ENCODE assay signal across 10 cellular contexts in the genomic region with DNA sequence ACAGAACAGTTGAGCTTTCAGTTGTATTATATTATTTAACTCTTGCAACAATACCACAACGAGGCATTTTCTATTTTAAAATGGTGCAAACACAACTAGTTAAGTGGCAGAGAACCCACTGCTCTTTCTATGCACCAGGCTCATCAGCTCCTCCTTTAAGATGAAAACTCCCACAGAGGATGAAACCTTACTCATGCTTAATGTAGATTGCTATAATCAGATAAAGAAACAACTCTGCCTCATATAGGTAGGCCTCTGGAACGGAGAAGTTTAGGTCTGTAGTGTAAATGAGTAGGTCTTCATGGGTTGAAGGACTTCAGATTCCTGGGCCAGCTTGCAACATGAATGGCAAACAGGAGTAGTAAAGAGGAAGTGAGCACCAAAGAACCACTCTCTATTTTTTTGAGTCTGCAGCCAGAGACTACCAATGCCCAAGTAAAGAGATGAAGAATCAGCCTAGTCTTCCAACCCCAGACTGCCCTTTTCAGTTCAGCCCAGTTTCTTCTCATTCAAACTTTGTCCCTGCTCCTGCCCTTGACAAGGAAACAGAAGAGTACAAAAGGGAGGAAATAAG. TPM values are rescaled to one million over a fixed set of nuclear protein-coding genes. Genes with fewer than 3 reads are reported as not detected.
DNase-seq lines count a peak whose midpoint lies in the region; ATAC-seq, FAIRE-seq and TF ChIP-seq lines count a peak whose summit lies in the region.
"Had no signal": no experiment of that assay in that cellular context is flagged by ENCODE, and none has a peak within 500 bp of the region (broad histone marks: within the 10 kb centered on the region; RNA-seq: fewer than 3 reads in every experiment).

No MANE protein-coding gene starts in this region.

- 91 to 97% methylated on average over 2 of the region's 2 CpGs for WGBS in tibial nerve, 2 donors

- H3K4me1 ChIP-seq in tibial nerve, result no peaks in the 10 kb centered on the region

- H3K9me3 ChIP-seq in tibial nerve, result peaks cover 0 to 3% (median 0%) of the 10 kb centered on the region in 4 donors

- FAIRE-seq in RCC 7860 (lab: Jason Lieb, UNC), result no peak

- no peak overlapping the region for H3K27ac ChIP-seq in tibial nerve
- H3K27ac ChIP-seq: BLaER1 treated with 17β-estradiol and CSF1 and Interleukin-3, amounts not matched to agents 10 nM and 100 nM had no signal

- ATAC-seq in GM19043 (IDR thresholded peaks at IDR 0.05; ENCODE audit: low read depth, unreplicated experiment) (peak; percentile 76), HG03025 (IDR thresholded peaks at IDR 0.05; ENCODE audit: low FRiP score, unreplicated experiment) (peak; percentile 94)

- peaks cover 0 to 44% (median 0%) of the 10 kb centered on the region in 3 donors for H3K36me3 ChIP-seq in tibial nerve

- no peaks in the 10 kb centered on the region for H3K27me3 ChIP-seq in tibial nerve
- H3K27me3 ChIP-seq: BLaER1 treated with 17β-estradiol and CSF1 and Interleukin-3, amounts not matched to agents 10 nM and 100 nM had no signal

- H3K4me3 ChIP-seq in tibial nerve, result no peak overlapping the region
- H3K4me3 ChIP-seq: BLaER1 treated with 17β-estradiol and CSF1 and Interleukin-3, amounts not matched to agents 10 nM and 100 nM had no signal

- DNase-seq in Ammon's horn (ENCODE audit: low spot score), result peak; percentile 36
- DNase-seq in SKM-1 (lab: John Stamatoyannopoulos, UW; ENCODE audit: unreplicated experiment), result peak; percentile 13
- no peak for DNase-seq in NCI-H1092 (lab: John Stamatoyannopoulos, UW)
- DNase-seq in NCI-H2196 treated with DMSO at 0.1 percent for 48 hours (lab: John Stamatoyannopoulos, UW; ENCODE audit: unreplicated experiment), result no peak
- DNase-seq in tibial nerve (ENCODE audit: low spot score in 2 of 2), result no peak
- DNase-seq in RCC 7860 (ENCODE audit: low spot score), result no peak
- DNase-seq: nucleus accumbens had no signal

- TF ChIP-seq CTCF in tibial nerve (IDR thresholded peaks at IDR 0.05), result no peak

- no peak for TF ChIP-seq POLR2A in tibial nerve (IDR thresholded peaks at IDR 0.05)

- TF ChIP-seq EP300 in tibial nerve (IDR thresholded peaks at IDR 0.05), result no peak

RNA-seq across cellular contexts. Expression of gene HACD4, which starts 33.9 kb away (rescaled TPM):
- 1 to 10 TPM; 3.3 to 4.4 (median 3.9) TPM for total RNA-seq in tibial nerve

Comparison
In these comparisons a context has a peak if more than half of its experiments do, and no peak if none do; other contexts are left out.
1. DNase-seq: peak in Ammon's horn (single experiment) and SKM-1 (single experiment); none in NCI-H1092 (single experiment), NCI-H2196 treated with DMSO at 0.1 percent for 48 hours (single experiment), tibial nerve (0 of 2) and RCC 7860 (single experiment).